15 cellular contexts compared by ENCODE assay signal in the genomic region with DNA sequence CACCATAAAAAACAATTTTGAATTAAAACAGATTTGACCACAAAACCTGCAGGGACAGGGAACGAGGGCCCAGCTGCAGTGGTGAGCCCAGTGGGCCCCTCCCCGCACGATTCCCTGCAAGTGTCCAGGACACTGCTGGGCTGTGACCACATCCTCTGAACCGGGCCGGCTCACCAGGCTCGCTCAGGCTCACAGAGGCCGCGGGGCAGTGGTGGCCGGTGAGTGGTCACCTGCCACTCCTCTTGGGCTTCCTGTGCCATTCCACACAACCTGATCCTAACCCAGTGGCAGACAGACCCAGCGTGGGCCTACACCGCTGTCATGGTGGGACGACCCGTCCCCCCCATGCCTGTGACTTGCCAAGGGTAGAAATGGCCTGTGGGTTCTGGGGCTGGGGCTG. TPM values are rescaled to one million over a fixed set of nuclear protein-coding genes. Genes with fewer than 3 reads are reported as not detected.
DNase-seq lines count a peak whose midpoint lies in the region; ATAC-seq and TF ChIP-seq lines count a peak whose summit lies in the region.
"Had no signal": no experiment of that assay in that cellular context is flagged by ENCODE, and none has a peak within 500 bp of the region (broad histone marks: within the 10 kb centered on the region; RNA-seq: fewer than 3 reads in every experiment).

No MANE protein-coding gene starts in this region.

- H3K23ac ChIP-seq in mesenchymal stem cell (ENCODE audit: low read length in 2 of 2), result no peak overlapping the region

- no peak overlapping the region for H2BK5ac ChIP-seq in mesenchymal stem cell (ENCODE audit: low read depth, low read length, poor library complexity, severe bottlenecking)

- H3K4me1 Mint-ChIP-seq in glutamatergic neuron (ENCODE audit: low read depth, unreplicated experiment), result peaks cover 8% of the 10 kb centered on the region

- H3K79me1 ChIP-seq in mesenchymal stem cell (replicated peaks; ENCODE audit: low read length, poor library complexity, severe bottlenecking), result peaks cover 6% of the 10 kb centered on the region

- H2AK5ac ChIP-seq in mesenchymal stem cell (ENCODE audit: low read length, severe bottlenecking), result no peak overlapping the region

- no peak overlapping the region for H3K4ac ChIP-seq in mesenchymal stem cell (ENCODE audit: low read depth in 1 of 2, low read length in 2 of 2)

- DNase-seq in left ventricle myocardium superior, result no peak
- no peak for DNase-seq in left cardiac atrium
- no peak for DNase-seq in RWPE1 (ENCODE audit: low spot score)
- DNase-seq in mesenchymal stem cell, result no peak
- DNase-seq in COR-L47 (lab: John Stamatoyannopoulos, UW), result no peak
- DNase-seq in glutamatergic neuron, result no peak
- DNase-seq in effector memory CD4-positive, alpha-beta T cell, result no peak
- DNase-seq: CD4-positive, alpha-beta memory T cell; GF-D8; NCI-H1417 treated with DMSO at 0.1 percent for 48 hours; NCI-H1930; NCI-H526 treated with DMSO at 0.1 percent for 48 hours; RPMI8226; SJCRH30 had no signal

- H3K36me3 ChIP-seq in mesenchymal stem cell (ENCODE audit: control insufficient read depth in 1 of 2, insufficient read depth in 2 of 2, low read depth in 1 of 2, low read length in 2 of 2), result peaks cover 43 to 45% of the 10 kb centered on the region in 2 experiments
- H3K36me3 ChIP-seq in effector memory CD4-positive, alpha-beta T cell (ENCODE audit: control insufficient read depth, insufficient read depth, low read length), result peaks cover 35% of the 10 kb centered on the region
- H3K36me3 ChIP-seq: SJCRH30 had no signal

- ATAC-seq in left ventricle myocardium superior (peak; percentile 19), left cardiac atrium (no peak), HG02623 (IDR thresholded peaks at IDR 0.05; ENCODE audit: unreplicated experiment) (no peak)

- no peak overlapping the region for H3K27ac Mint-ChIP-seq in glutamatergic neuron (ENCODE audit: unreplicated experiment)
- H3K27ac Mint-ChIP-seq: CD4-positive, alpha-beta memory T cell had no signal

- peaks cover 2% of the 10 kb centered on the region for H3K9me3 Mint-ChIP-seq in glutamatergic neuron (ENCODE audit: unreplicated experiment)

- H3K4me3 ChIP-seq in mesenchymal stem cell (ENCODE audit: insufficient read depth in 1 of 2, low read depth in 1 of 2, low read length in 2 of 2), result no peak overlapping the region
- H3K4me3 ChIP-seq in effector memory CD4-positive, alpha-beta T cell (ENCODE audit: insufficient read depth, low read depth, low read length, poor library complexity, severe bottlenecking), result no peak overlapping the region
- H3K4me3 ChIP-seq: SJCRH30 had no signal

- no peaks in the 10 kb centered on the region for H3K9me3 ChIP-seq in mesenchymal stem cell (ENCODE audit: control insufficient read depth, low read length)
- H3K9me3 ChIP-seq in effector memory CD4-positive, alpha-beta T cell (ENCODE audit: control insufficient read depth, low read length), result no peaks in the 10 kb centered on the region
- H3K9me3 ChIP-seq: SJCRH30 had no signal

- no peak for TF ChIP-seq CTCF in RWPE1 (conservative IDR thresholded peaks at IDR 0.05; ENCODE audit: low read depth)
- no peak for TF ChIP-seq CTCF in glutamatergic neuron (IDR thresholded peaks at IDR 0.05; ENCODE audit: partially characterized antibody, unreplicated experiment)

- no peak overlapping the region for H2BK120ac ChIP-seq in mesenchymal stem cell (ENCODE audit: low read depth, low read length)

- H3K9ac ChIP-seq in mesenchymal stem cell (ENCODE audit: low read length), result no peak overlapping the region

- no peak overlapping the region for H4K91ac ChIP-seq in mesenchymal stem cell (ENCODE audit: low read length)

- no peaks in the 10 kb centered on the region for H3K27me3 Mint-ChIP-seq in glutamatergic neuron (ENCODE audit: unreplicated experiment)
- H3K27me3 Mint-ChIP-seq: CD4-positive, alpha-beta memory T cell had no signal

- H2BK12ac ChIP-seq in mesenchymal stem cell (ENCODE audit: low read length in 2 of 2), result no peak overlapping the region

- H2AFZ ChIP-seq in mesenchymal stem cell (ENCODE audit: low read depth, low read length), result no peak overlapping the region

- no peaks in the 10 kb centered on the region for H3K27me3 ChIP-seq in mesenchymal stem cell (ENCODE audit: control insufficient read depth in 1 of 2, insufficient read depth in 1 of 2, low read length in 2 of 2)
- H3K27me3 ChIP-seq in effector memory CD4-positive, alpha-beta T cell (replicated peaks; ENCODE audit: control insufficient read depth, insufficient read depth, low read length, poor library complexity, severe bottlenecking), result no peaks in the 10 kb centered on the region
- H3K27me3 ChIP-seq: SJCRH30 had no signal

- H3K4me1 ChIP-seq in mesenchymal stem cell (ENCODE audit: control insufficient read depth, insufficient read depth, low read depth, low read length), result peaks cover 8% of the 10 kb centered on the region
- H3K4me1 ChIP-seq in effector memory CD4-positive, alpha-beta T cell (ENCODE audit: control insufficient read depth, insufficient read depth, low read length, poor library complexity, severe bottlenecking), result no peaks in the 10 kb centered on the region
- H3K4me1 ChIP-seq: SJCRH30 had no signal

- H3K27ac ChIP-seq in RWPE1 (peak overlapping the region; percentile 34; the same call in 1 of the 2 replicates), mesenchymal stem cell (ENCODE audit: low read length, poor library complexity, severe bottlenecking) (no peak overlapping the region)
- H3K27ac ChIP-seq in effector memory CD4-positive, alpha-beta T cell (ENCODE audit: insufficient read depth, low read length, poor library complexity, severe bottlenecking), result no peak overlapping the region
- H3K27ac ChIP-seq: SJCRH30 had no signal

- H3K14ac ChIP-seq in mesenchymal stem cell (ENCODE audit: low read length in 2 of 2), result no peak overlapping the region

- POLR2A ChIA-PET in RWPE1 (lab: Yijun Ruan, JAX; ENCODE audit: low non-redundant PET), result no interaction called here

- no peak overlapping the region for H3K4me3 Mint-ChIP-seq in glutamatergic neuron (ENCODE audit: unreplicated experiment)
- H3K4me3 Mint-ChIP-seq: CD4-positive, alpha-beta memory T cell had no signal

- WGBS in mesenchymal stem cell, result 91% methylated on average over 13 of the region's 13 CpGs

- H4K8ac ChIP-seq in mesenchymal stem cell (ENCODE audit: low read length), result no peak overlapping the region

- no peak overlapping the region for H2BK15ac ChIP-seq in mesenchymal stem cell (ENCODE audit: low read depth, poor library complexity, severe bottlenecking)

- CTCF ChIA-PET in RWPE1 (lab: Yijun Ruan, JAX), result interaction anchor here (0.6 to 1.4 kb wide), 4 partner anchors 13 to 1375 kb away, joined by 3 to 4 read pairs (median 3); no protein-coding TSS in a partner anchor

- intact Hi-C loops in left ventricle myocardium superior (cut with micrococcal nuclease) (no loop called here), left cardiac atrium (cut with DNase I) (no loop called here)

- H3K18ac ChIP-seq in mesenchymal stem cell (ENCODE audit: low read depth in 1 of 2, low read length in 2 of 2), result no peak overlapping the region

- H3K4me2 ChIP-seq in mesenchymal stem cell (ENCODE audit: low read length, poor library complexity, severe bottlenecking), result peak overlapping the region; percentile 8

- H3K36me3 Mint-ChIP-seq in glutamatergic neuron (ENCODE audit: unreplicated experiment), result peaks cover 7% of the 10 kb centered on the region

RNA-seq across cellular contexts. Expression of gene RIPK4, which starts 36.5 kb away (rescaled TPM):
- total RNA-seq in left ventricle myocardium superior (0.17 TPM), left cardiac atrium (1 to 10 TPM; 2.7 to 3.0 TPM), glutamatergic neuron (ENCODE audit: unreplicated experiment) (2.9 TPM)
- polyA plus RNA-seq in mesenchymal stem cell (2013, experiment 1 of 2), result not detected
- polyA plus RNA-seq in mesenchymal stem cell (2013, experiment 2 of 2), result not detected
- total RNA-seq: SJCRH30 had no signal
